In the genomic region with DNA sequence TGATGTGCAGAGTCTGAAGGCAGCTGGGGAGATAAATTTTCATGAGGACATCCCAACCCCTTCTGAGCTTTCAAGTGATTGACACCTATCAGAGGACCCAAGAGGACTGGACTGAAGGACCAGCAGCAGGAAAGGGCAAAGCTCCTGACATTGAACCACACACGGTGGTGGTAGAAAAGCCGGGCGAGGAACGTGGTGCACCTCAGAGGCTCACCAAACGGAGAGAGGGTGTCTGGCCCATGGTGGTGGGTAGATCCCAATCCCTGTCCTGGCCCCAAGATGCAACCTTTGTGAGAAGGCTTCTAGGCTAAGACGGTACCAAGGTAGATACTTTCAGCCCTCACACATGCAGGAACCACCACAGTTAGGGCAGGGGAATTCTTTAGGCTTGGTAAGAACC, we compare ENCODE assay signal across 1 cellular context.
TF ChIP-seq lines count a peak whose summit lies in the region.

No MANE protein-coding gene starts in this region.

TF ChIP-seq in H1, 55 proteins besides CTCF, POLR2A, EP300 and RAD21:
- TF ChIP-seq FOSL1 (IDR thresholded peaks at IDR 0.05; ENCODE audit: insufficient read depth, low read depth, low read length) (no peak), BCL11A (IDR thresholded peaks at IDR 0.05; ENCODE audit: low read depth in 2 of 2, low read length in 2 of 2) (no peak), RXRA (IDR thresholded peaks at IDR 0.05; ENCODE audit: insufficient read depth, low read depth, low read length) (no peak), CHD2 (IDR thresholded peaks at IDR 0.05; ENCODE audit: low read length) (no peak), SIX5 (IDR thresholded peaks at IDR 0.05; ENCODE audit: low read depth, low read length) (no peak), POLR2AphosphoS5 (IDR thresholded peaks at IDR 0.05; ENCODE audit: low read depth, low read length) (no peak), CBX5 (IDR thresholded peaks at IDR 0.05; ENCODE audit: low read depth, low read length) (no peak), HDAC2 (IDR thresholded peaks at IDR 0.05; ENCODE audit: borderline replicate concordance in 1 of 2, low read depth in 2 of 2, low read length in 2 of 2) (no peak), JUND (IDR thresholded peaks at IDR 0.05; ENCODE audit: low read length) (no peak), RBBP5 (IDR thresholded peaks at IDR 0.05; ENCODE audit: borderline replicate concordance, low read depth, low read length) (no peak), BACH1 (IDR thresholded peaks at IDR 0.05; ENCODE audit: low read length) (no peak), SP2 (IDR thresholded peaks at IDR 0.05; ENCODE audit: low read length) (no peak), NANOG (IDR thresholded peaks at IDR 0.05; ENCODE audit: insufficient read depth, low read depth, low read length, poor library complexity, severe bottlenecking) (no peak), TEAD4 (IDR thresholded peaks at IDR 0.05; ENCODE audit: low read depth, low read length) (no peak)
- TF ChIP-seq, protein P1, sequence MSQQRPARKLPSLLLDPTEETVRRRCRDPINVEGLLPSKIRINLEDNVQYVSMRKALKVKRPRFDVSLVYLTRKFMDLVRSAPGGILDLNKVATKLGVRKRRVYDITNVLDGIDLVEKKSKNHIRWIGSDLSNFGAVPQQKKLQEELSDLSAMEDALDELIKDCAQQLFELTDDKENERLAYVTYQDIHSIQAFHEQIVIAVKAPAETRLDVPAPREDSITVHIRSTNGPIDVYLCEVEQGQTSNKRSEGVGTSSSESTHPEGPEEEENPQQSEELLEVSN (IDR thresholded peaks at IDR 0.05) = no peak
